ENCODE assay signal across 29 cellular contexts in the genomic region with DNA sequence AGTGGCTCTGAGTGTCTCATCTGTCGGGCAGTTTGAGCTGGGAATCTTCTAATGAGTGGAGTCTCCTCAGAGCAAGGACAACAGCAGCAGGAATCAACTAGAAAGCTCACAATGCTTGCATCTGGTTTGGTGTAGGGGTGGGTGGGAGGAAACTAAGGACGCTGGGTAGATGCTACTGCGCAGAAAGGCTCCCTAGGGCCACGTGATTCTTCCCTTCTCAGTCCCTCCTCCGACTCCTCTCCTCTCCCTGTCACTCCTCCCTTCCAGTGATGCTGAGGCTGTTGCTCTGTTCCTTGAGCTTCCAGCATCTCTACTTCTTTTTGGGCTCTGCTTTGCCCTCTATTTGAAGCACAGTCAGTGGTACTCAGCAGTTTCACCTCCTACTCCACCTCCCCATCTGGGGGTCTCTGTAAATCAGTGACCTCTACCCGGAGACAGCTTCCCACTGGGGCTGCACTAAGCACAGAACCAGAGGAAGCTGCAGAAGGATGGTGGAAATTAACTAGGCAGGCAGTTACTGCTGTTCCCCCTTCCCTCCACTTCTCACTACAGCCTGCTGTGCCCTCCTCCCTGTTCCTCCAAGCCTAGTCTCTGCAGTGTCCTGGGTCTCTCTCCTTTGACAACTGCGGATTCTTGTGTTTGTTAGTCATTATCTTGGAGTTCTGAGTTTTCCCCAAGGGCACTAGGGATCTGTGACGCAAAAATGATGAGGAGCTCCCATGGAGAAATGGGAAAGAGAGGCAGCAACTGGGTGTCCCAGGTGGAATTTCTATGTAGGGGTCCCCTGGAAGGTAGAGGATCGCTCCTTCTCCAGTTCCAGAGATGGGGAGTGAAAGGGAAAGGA. TPM values are rescaled to one million over a fixed set of nuclear protein-coding genes. Genes with fewer than 3 reads are reported as not detected.
DNase-seq lines count a peak whose midpoint lies in the region; ATAC-seq, FAIRE-seq and TF ChIP-seq lines count a peak whose summit lies in the region.
"Had no signal": no experiment of that assay in that cellular context is flagged by ENCODE, and none has a peak within 500 bp of the region (broad histone marks: within the 10 kb centered on the region; RNA-seq: fewer than 3 reads in every experiment).

No MANE protein-coding gene starts in this region.

- TF ChIP-seq POLR2A in gastroesophageal sphincter (IDR thresholded peaks at IDR 0.05) (no peak), GM12891 (IDR thresholded peaks at IDR 0.05; ENCODE audit: low read depth, low read length) (no peak)

- H3K36me3 ChIP-seq in SK-N-SH (replicated peaks in 1 of 2; ENCODE audit: control insufficient read depth in 1 of 2, insufficient read depth in 2 of 2, low read length in 1 of 2) (no peaks in the 10 kb centered on the region), gastroesophageal sphincter (no peaks in the 10 kb centered on the region)
- H3K36me3 ChIP-seq: cardiac muscle cell, HAP-1, MG63, right lobe of liver, vagina had no signal

- no peak overlapping the region for H3K4me3 ChIP-seq in SK-N-SH (ENCODE audit: low read depth in 2 of 2, low read length in 1 of 2)
- no peak overlapping the region for H3K4me3 ChIP-seq in gastroesophageal sphincter
- H3K4me3 ChIP-seq: cardiac muscle cell, HAP-1, MG63, right lobe of liver, vagina had no signal

- H2AFZ ChIP-seq in SK-N-SH (ENCODE audit: low read depth), result no peak overlapping the region
- H2AFZ ChIP-seq: parathyroid adenoma had no signal

- H3K4me1 Mint-ChIP-seq in T-helper 17 cell, result peaks cover 40% of the 10 kb centered on the region
- H3K4me1 Mint-ChIP-seq in stimulated activated effector memory CD8-positive, alpha-beta T cell treated with anti-CD3 and anti-CD28 coated beads, Interleukin-12 subunit alpha, Interleukin-12 subunit beta, amount 100 ng/mL, for 72 hours, result peaks cover 34% of the 10 kb centered on the region

- H3K9ac ChIP-seq in SK-N-SH, result no peak overlapping the region
- H3K9ac ChIP-seq: parathyroid adenoma had no signal

- no peak for FAIRE-seq in GM12891 (lab: Jason Lieb, UNC)
- FAIRE-seq: G401.6, GM19239 had no signal

- no peaks in the 10 kb centered on the region for H3K9me2 ChIP-seq in SK-N-SH

- H3K27me3 Mint-ChIP-seq in T-helper 17 cell, result no peaks in the 10 kb centered on the region

- peaks cover 2% of the 10 kb centered on the region for H3K36me3 Mint-ChIP-seq in T-helper 17 cell (ENCODE audit: low read depth)
- peaks cover 2% of the 10 kb centered on the region for H3K36me3 Mint-ChIP-seq in stimulated activated effector memory CD8-positive, alpha-beta T cell treated with anti-CD3 and anti-CD28 coated beads, Interleukin-12 subunit alpha, Interleukin-12 subunit beta, amount 100 ng/mL, for 72 hours

- H3K4me2 ChIP-seq in SK-N-SH, result no peak overlapping the region

- H4K20me1 ChIP-seq in SK-N-SH (ENCODE audit: insufficient read depth), result no peaks in the 10 kb centered on the region

- no peaks in the 10 kb centered on the region for H3K9me3 Mint-ChIP-seq in stimulated activated effector memory CD8-positive, alpha-beta T cell treated with anti-CD3 and anti-CD28 coated beads, Interleukin-12 subunit alpha, Interleukin-12 subunit beta, amount 100 ng/mL, for 72 hours
- H3K9me3 Mint-ChIP-seq: naive B cell had no signal

- ATAC-seq in SK-N-SH treated with all-trans-retinoic acid at 6 μM for 48 hours (peak; percentile 14; the same call in 1 of the 3 replicates), T-helper 17 cell (no peak), gastroesophageal sphincter (no peak)
- ATAC-seq in stimulated activated effector memory CD8-positive, alpha-beta T cell treated with anti-CD3 and anti-CD28 coated beads, Interleukin-12 subunit alpha, Interleukin-12 subunit beta, amount 100 ng/mL, for 72 hours, result no peak
- ATAC-seq: right lobe of liver had no signal

- no peak for TF ChIP-seq CTCF in SK-N-SH (IDR thresholded peaks at IDR 0.05)
- TF ChIP-seq CTCF in gastroesophageal sphincter (IDR thresholded peaks at IDR 0.05), result no peak
- TF ChIP-seq CTCF in GM10266 (IDR thresholded peaks at IDR 0.05; ENCODE audit: control insufficient read depth, insufficient read depth, low read depth, missing control alignments), result no peak

- 48% methylated on average over 9 of the region's 9 CpGs for WGBS in SK-N-SH (ENCODE audit: low lambda C conversion rate)
- whole genome bisulfite sequencing in gastroesophageal sphincter (ENCODE audit: low coverage in 1 of 2), 2 donors, result 28 to 55% methylated on average over 2 to 8 of the region's 9 CpGs

- H3K27me3 ChIP-seq in SK-N-SH (ENCODE audit: insufficient read depth), result peaks cover 33% of the 10 kb centered on the region
- H3K27me3 ChIP-seq in gastroesophageal sphincter, result peaks cover 48% of the 10 kb centered on the region
- H3K27me3 ChIP-seq: right lobe of liver, vagina had no signal

- H3K4me3 Mint-ChIP-seq in T-helper 17 cell, result peak overlapping the region; percentile 71
- no peak overlapping the region for H3K4me3 Mint-ChIP-seq in stimulated activated effector memory CD8-positive, alpha-beta T cell treated with anti-CD3 and anti-CD28 coated beads, Interleukin-12 subunit alpha, Interleukin-12 subunit beta, amount 100 ng/mL, for 72 hours
- H3K4me3 Mint-ChIP-seq: naive B cell had no signal

- H3K27ac Mint-ChIP-seq in T-helper 17 cell, result peak overlapping the region; percentile 60
- peak overlapping the region; percentile 52 for H3K27ac Mint-ChIP-seq in stimulated activated effector memory CD8-positive, alpha-beta T cell treated with anti-CD3 and anti-CD28 coated beads, Interleukin-12 subunit alpha, Interleukin-12 subunit beta, amount 100 ng/mL, for 72 hours

- POLR2A ChIA-PET in SK-N-SH (lab: Yijun Ruan, JAX), result no interaction called here

- H3F3A ChIP-seq in SK-N-SH (replicated peaks; ENCODE audit: insufficient read depth), result no peaks in the 10 kb centered on the region

- no peaks in the 10 kb centered on the region for H3K79me2 ChIP-seq in SK-N-SH (ENCODE audit: insufficient read depth)
- H3K79me2 ChIP-seq: parathyroid adenoma had no signal

- DNase-seq in SK-N-SH, result no peak
- no peak for DNase-seq in T-helper 17 cell
- peak; percentile 5 for DNase-seq in fibroblast of peridontal ligament (ENCODE audit: extremely low read depth)
- DNase-seq in stimulated activated effector memory CD8-positive, alpha-beta T cell treated with anti-CD3 and anti-CD28 coated beads, Interleukin-12 subunit alpha, Interleukin-12 subunit beta, amount 100 ng/mL, for 72 hours (ENCODE audit: low spot score in 2 of 2), result no peak
- DNase-seq in GM12891 (ENCODE audit: insufficient read length, low spot score), result no peak
- no peak for DNase-seq in GM10266 (ENCODE audit: extremely low spot score)
- DNase-seq: 8988T, AML-193, amniotic stem cell, foreskin melanocyte, MG63, naive B cell, NCI-H1436 treated with DMSO at 0.1 percent for 48 hours, NCI-H2171, right lobe of liver, SIG-M5, T-helper 2 cell had no signal

- TF ChIP-seq EP300 in SK-N-SH (IDR thresholded peaks at IDR 0.05; ENCODE audit: borderline replicate concordance in 1 of 2, low read depth in 1 of 2, low read length in 1 of 2) (no peak), gastroesophageal sphincter (IDR thresholded peaks at IDR 0.05) (no peak)

- CTCF ChIA-PET in SK-N-SH (lab: Yijun Ruan, JAX), result interaction anchor here (0.6 to 2.3 kb wide), 6 partner anchors 8 to 37 kb away, joined by 3 to 8 read pairs (median 4); a partner anchor contains a TSS

- no peaks in the 10 kb centered on the region for H3K9me3 ChIP-seq in SK-N-SH
- H3K9me3 ChIP-seq in T-helper 17 cell (ENCODE audit: control insufficient read depth, low read length, poor library complexity, severe bottlenecking), result no peaks in the 10 kb centered on the region
- H3K9me3 ChIP-seq in gastroesophageal sphincter, result no peaks in the 10 kb centered on the region
- H3K9me3 ChIP-seq: HAP-1, MG63, right lobe of liver, vagina had no signal

- H3K27ac ChIP-seq in SK-N-SH (ENCODE audit: low read depth in 2 of 2, low read length in 1 of 2) (no peak overlapping the region), gastroesophageal sphincter (no peak overlapping the region)
- H3K27ac ChIP-seq: cardiac muscle cell, epithelial cell of prostate, parathyroid adenoma, right lobe of liver, vagina, VCaP had no signal

- H3K4me1 ChIP-seq in SK-N-SH (ENCODE audit: control insufficient read depth in 1 of 2, insufficient read depth in 2 of 2, low read depth in 1 of 2, low read length in 1 of 2) (peaks cover 0 to 32% of the 10 kb centered on the region in 2 experiments; a peak in 2 of 4 replicates), gastroesophageal sphincter (no peaks in the 10 kb centered on the region)
- H3K4me1 ChIP-seq: HAP-1, right lobe of liver, vagina had no signal

- no peak for TF ChIP-seq RAD21 in SK-N-SH (IDR thresholded peaks at IDR 0.05; ENCODE audit: low read length)

TF ChIP-seq in GM12891, 5 proteins besides CTCF, POLR2A, EP300 and RAD21 (continues in another document):
- no peak for TF ChIP-seq PAX5 (IDR thresholded peaks at IDR 0.05; ENCODE audit: insufficient read depth, low read length, severe bottlenecking)

RNA-seq across cellular contexts. Expression of a gene that starts 5.8 kb away (rescaled TPM):
- polyA plus RNA-seq in SK-N-SH (2012; rRNA removed), result not detected in 2 replicates
- 0.01 TPM in 1 of 2 replicates, not detected in the other for polyA plus RNA-seq in SK-N-SH (2012; cell fraction: cytosol; rRNA removed)
- polyA plus RNA-seq in SK-N-SH (2012; cell fraction: nucleus; rRNA removed), result not detected in 2 replicates
- total RNA-seq in T-helper 17 cell (1 to 10 TPM in 1 of 2 donors, under 1 TPM in 1; 0.77 to 1.6 TPM), gastroesophageal sphincter (not detected)
- polyA plus RNA-seq in GM12891 (2012; ENCODE audit: low read depth, missing spikeins), result not detected
- total RNA-seq: cardiac muscle cell, dermis microvascular lymphatic vessel endothelial cell, temporal lobe had no signal
- polyA plus RNA-seq: cardiac muscle cell had no signal

RNA-seq across cellular contexts. Expression of a gene that starts 9.1 kb away (rescaled TPM):
- 1.9 and 2.7 TPM in 2 replicates for polyA plus RNA-seq in SK-N-SH (2012; rRNA removed)
- polyA plus RNA-seq in SK-N-SH (2012; cell fraction: cytosol; rRNA removed), result 2.8 and 2.9 TPM in 2 replicates
- 1.9 and 2.9 TPM in 2 replicates for polyA plus RNA-seq in SK-N-SH (2012; cell fraction: nucleus; rRNA removed)
- total RNA-seq in T-helper 17 cell (10 to 100 TPM; 11.3 to 17.7 TPM), gastroesophageal sphincter (10 to 100 TPM in 1 of 4 donors, 1 to 10 TPM in 3; 4.4 to 10.6 (median 7.9) TPM)
- polyA plus RNA-seq in GM12891 (2012; ENCODE audit: low read depth, missing spikeins), result 2.4 TPM

RNA-seq across cellular contexts. Expression of a gene that starts 32.2 kb away (rescaled TPM):
- polyA plus RNA-seq in SK-N-SH (2012; rRNA removed), result 0.03 TPM in 1 of 2 replicates, not detected in the other
- polyA plus RNA-seq in SK-N-SH (2012; cell fraction: cytosol; rRNA removed), result 0.03 and 0.05 TPM in 2 replicates
- polyA plus RNA-seq in SK-N-SH (2012; cell fraction: nucleus; rRNA removed), result 0.02 and 0.09 TPM in 2 replicates
- total RNA-seq in T-helper 17 cell, result 10 to 100 TPM; 38.4 to 42.5 TPM
- 1 to 10 TPM in 2 of 4 donors, under 1 TPM in 1, not detected in 1; 0.13 to 1.8 (median 1.4) TPM for total RNA-seq in gastroesophageal sphincter
- not detected for polyA plus RNA-seq in GM12891 (2012; ENCODE audit: low read depth, missing spikeins)
- total RNA-seq: cardiac muscle cell, dermis microvascular lymphatic vessel endothelial cell had no signal
- polyA plus RNA-seq: cardiac muscle cell had no signal

RNA-seq across cellular contexts. Expression of a gene that starts 36.1 kb away (rescaled TPM):
- 76.2 and 87.5 TPM in 2 replicates for polyA plus RNA-seq in SK-N-SH (2012; rRNA removed)
- polyA plus RNA-seq in SK-N-SH (2012; cell fraction: cytosol; rRNA removed), result 79.0 and 80.5 TPM in 2 replicates
- polyA plus RNA-seq in SK-N-SH (2012; cell fraction: nucleus; rRNA removed), result 62.5 and 85.0 TPM in 2 replicates
- total RNA-seq in T-helper 17 cell, result 100 to 1,000 TPM in 1 of 2 donors, 10 to 100 TPM in 1; 99.8 to 124 TPM
- total RNA-seq in gastroesophageal sphincter, result 10 to 100 TPM; 49.7 to 60.7 (median 55.5) TPM
- 81.7 TPM for polyA plus RNA-seq in GM12891 (2012; ENCODE audit: low read depth, missing spikeins)

RNA-seq across cellular contexts. Expression of a gene that starts 40.2 kb away (rescaled TPM):
- polyA plus RNA-seq in SK-N-SH (2012; rRNA removed), result not detected in 2 replicates
- polyA plus RNA-seq in SK-N-SH (2012; cell fraction: cytosol; rRNA removed), result not detected in 2 replicates
- polyA plus RNA-seq in SK-N-SH (2012; cell fraction: nucleus; rRNA removed), result not detected in 2 replicates
- total RNA-seq in T-helper 17 cell, result 1 to 10 TPM; 1.9 to 2.3 TPM
- total RNA-seq in gastroesophageal sphincter, result not detected
- polyA plus RNA-seq in GM12891 (2012; ENCODE audit: low read depth, missing spikeins), result not detected
- total RNA-seq: cardiac muscle cell, right lobe of liver, temporal lobe, vagina had no signal

Comparison
In these comparisons a context has a peak if more than half of its experiments do, and no peak if none do; other contexts are left out.
1. RNA of a gene that starts 32.2 kb away (total RNA-seq): 38.4 to 42.5 TPM in T-helper 17 cell; 0.13 to 1.8 TPM in gastroesophageal sphincter; every median in the first group is over 10 times any median in the second.